2 cellular contexts compared by ENCODE assay signal in the genomic region with DNA sequence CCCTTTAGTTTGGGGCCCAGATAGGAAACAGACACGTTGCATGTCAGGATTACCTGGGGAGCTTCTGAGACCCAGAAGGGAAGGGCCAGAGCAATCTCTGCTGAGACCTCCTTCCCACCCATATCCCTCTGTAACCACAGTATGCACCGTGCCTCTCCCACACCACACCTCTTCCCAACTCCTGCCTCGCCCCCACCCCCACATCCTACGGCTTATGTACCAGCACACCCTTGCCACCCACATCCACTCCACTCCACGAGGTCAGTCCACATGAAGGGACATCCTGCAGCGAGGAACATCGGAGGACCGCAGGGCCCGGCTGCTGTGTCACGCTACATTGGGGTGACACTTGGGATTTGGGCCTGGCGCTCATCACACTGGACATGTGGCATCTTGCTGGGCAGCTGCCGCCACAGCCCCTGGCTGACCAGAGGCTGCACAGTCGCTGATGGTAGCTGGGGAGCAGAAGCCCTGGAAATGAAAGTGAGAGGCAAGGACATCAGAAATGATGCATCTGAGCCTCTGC.
TF ChIP-seq lines count a peak whose summit lies in the region.

No MANE protein-coding gene starts in this region.

TF ChIP-seq in IMR-90, 13 proteins besides CTCF, POLR2A, EP300 and RAD21:
- TF ChIP-seq MAZ (IDR thresholded peaks at IDR 0.05; ENCODE audit: borderline replicate concordance, low read depth, low read length): no peak
- TF ChIP-seq, protein P1, sequence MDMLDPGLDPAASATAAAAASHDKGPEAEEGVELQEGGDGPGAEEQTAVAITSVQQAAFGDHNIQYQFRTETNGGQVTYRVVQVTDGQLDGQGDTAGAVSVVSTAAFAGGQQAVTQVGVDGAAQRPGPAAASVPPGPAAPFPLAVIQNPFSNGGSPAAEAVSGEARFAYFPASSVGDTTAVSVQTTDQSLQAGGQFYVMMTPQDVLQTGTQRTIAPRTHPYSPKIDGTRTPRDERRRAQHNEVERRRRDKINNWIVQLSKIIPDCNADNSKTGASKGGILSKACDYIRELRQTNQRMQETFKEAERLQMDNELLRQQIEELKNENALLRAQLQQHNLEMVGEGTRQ (IDR thresholded peaks at IDR 0.05; ENCODE audit: low read depth, low read length): no peak
- no peak for TF ChIP-seq MXI1 (IDR thresholded peaks at IDR 0.05; ENCODE audit: borderline replicate concordance, low read depth, low read length)
- TF ChIP-seq FOS (IDR thresholded peaks at IDR 0.05; ENCODE audit: low read depth, low read length): no peak
- no peak for TF ChIP-seq MAFK (IDR thresholded peaks at IDR 0.05; ENCODE audit: low read depth, low read length)
- no peak for TF ChIP-seq ELK1 (IDR thresholded peaks at IDR 0.05; ENCODE audit: borderline replicate concordance, low read depth, low read length)
- no peak for TF ChIP-seq RFX5 (IDR thresholded peaks at IDR 0.05; ENCODE audit: low read depth, low read length)
- no peak for TF ChIP-seq SMC3 (IDR thresholded peaks at IDR 0.05; ENCODE audit: low read depth, low read length)
- no peak for TF ChIP-seq CHD1 (IDR thresholded peaks at IDR 0.05; ENCODE audit: low read depth, low read length)
- TF ChIP-seq BHLHE40 (IDR thresholded peaks at IDR 0.05; ENCODE audit: low read depth, low read length): no peak
- no peak for TF ChIP-seq CEBPB (IDR thresholded peaks at IDR 0.05; ENCODE audit: low read depth, low read length)
- no peak for TF ChIP-seq RCOR1 (IDR thresholded peaks at IDR 0.05; ENCODE audit: insufficient replicate concordance, low read length)

TF ChIP-seq in H1, 55 proteins besides CTCF, POLR2A, EP300 and RAD21:
- no peak for TF ChIP-seq SAP30 (IDR thresholded peaks at IDR 0.05; ENCODE audit: insufficient read depth, insufficient replicate concordance, low read length)
- no peak for TF ChIP-seq ASH2L (IDR thresholded peaks at IDR 0.05; ENCODE audit: low read length)
- TF ChIP-seq CTBP2 (IDR thresholded peaks at IDR 0.05; ENCODE audit: borderline replicate concordance, insufficient read depth, insufficient read length, low read length): no peak
- no peak for TF ChIP-seq FOSL1 (IDR thresholded peaks at IDR 0.05; ENCODE audit: insufficient read depth, low read depth, low read length)
- TF ChIP-seq CEBPB (IDR thresholded peaks at IDR 0.05; ENCODE audit: low read depth, low read length): no peak
